ENCODE assay signal across 13 cellular contexts in genomic region chr10:104639595-104640338, GRCh38. TPM values are rescaled to one million over a fixed set of nuclear protein-coding genes. Genes with fewer than 3 reads are reported as not detected.
DNase-seq lines count a peak whose midpoint lies in the region; ATAC-seq and TF ChIP-seq lines count a peak whose summit lies in the region.
"Had no signal": no experiment of that assay in that cellular context is flagged by ENCODE, and none has a peak within 500 bp of the region (broad histone marks: within the 10 kb centered on the region; RNA-seq: fewer than 3 reads in every experiment).

No MANE protein-coding gene starts in this region.

- peaks cover 6% of the 10 kb centered on the region for H3K4me1 Mint-ChIP-seq in activated CD8-positive, alpha-beta memory T cell treated with anti-CD3 and anti-CD28 coated beads, Interleukin-2, amount 10 ng/mL, durations not matched to agents 7 days and 5 days

- H3K4me1 ChIP-seq in MM.1S (ENCODE audit: low read length) (no peaks in the 10 kb centered on the region), gastroesophageal sphincter (peaks cover 0 to 46% (median 3%) of the 10 kb centered on the region in 3 donors), osteoblast (ENCODE audit: insufficient read depth, low read length) (no peaks in the 10 kb centered on the region)

- no peak overlapping the region for H3K4me3 Mint-ChIP-seq in activated CD8-positive, alpha-beta memory T cell treated with anti-CD3 and anti-CD28 coated beads, Interleukin-2, amount 10 ng/mL, durations not matched to agents 7 days and 5 days
- H3K4me3 Mint-ChIP-seq: activated T-helper 1 cell treated with anti-CD3 and anti-CD28 coated beads, Interleukin-12 subunit alpha, Interleukin-12 subunit beta, Interleukin-2, Interleukin-4 antibody, amounts not matched to agents 30 ng/mL and 10 ng/mL and 1 ng/mL, durations not matched to agents 14 hours and 24 hours and 36 hours; CD8-positive, alpha-beta T cell had no signal

- H3K4me3 ChIP-seq in GM12875 (ENCODE audit: low read depth, low read length) (peak overlapping the region; percentile 32), MM.1S (ENCODE audit: low read length) (peak overlapping the region; percentile 40), gastroesophageal sphincter (peak overlapping the region in 1 of 2 donors; percentile 47), osteoblast (ENCODE audit: insufficient read depth, low read length) (no peak overlapping the region)

- TF ChIP-seq CTCF in GM12875 (IDR thresholded peaks at IDR 0.05; ENCODE audit: borderline replicate concordance, insufficient read depth, low read depth, low read length) (no peak), MM.1S (IDR thresholded peaks at IDR 0.05; ENCODE audit: low read length) (no peak), gastroesophageal sphincter (IDR thresholded peaks at IDR 0.05) (no peak), osteoblast (IDR thresholded peaks at IDR 0.05; ENCODE audit: extremely low read depth, low read depth, low read length) (no peak)

- 0% methylated on average over 14 of the region's 40 CpGs; no CpG with 5 or more reads in 1 of the 2 donors for WGBS in gastroesophageal sphincter (ENCODE audit: low coverage in 1 of 2), 2 donors

- H3K36me3 Mint-ChIP-seq in activated CD8-positive, alpha-beta memory T cell treated with anti-CD3 and anti-CD28 coated beads, Interleukin-2, amount 10 ng/mL, durations not matched to agents 7 days and 5 days = peaks cover 2% of the 10 kb centered on the region
- H3K36me3 Mint-ChIP-seq: CD8-positive, alpha-beta T cell had no signal

- H3K27me3 Mint-ChIP-seq in activated CD8-positive, alpha-beta memory T cell treated with anti-CD3 and anti-CD28 coated beads, Interleukin-2, amount 10 ng/mL, durations not matched to agents 7 days and 5 days = peaks cover 69% of the 10 kb centered on the region

- ATAC-seq in gastroesophageal sphincter = peak; percentile 14
- ATAC-seq in activated CD8-positive, alpha-beta memory T cell treated with anti-CD3 and anti-CD28 coated beads, Interleukin-2, amount 10 ng/mL, durations not matched to agents 7 days and 5 days = no peak
- ATAC-seq: CD8-positive, alpha-beta T cell had no signal

- CTCF ChIA-PET in activated CD8-positive, alpha-beta memory T cell treated with anti-CD3 and anti-CD28 coated beads, Interleukin-2, amount 10 ng/mL, durations not matched to agents 7 days and 5 days (lab: Charles Lee) = no interaction called here

- no peak for TF ChIP-seq POLR2A in gastroesophageal sphincter (IDR thresholded peaks at IDR 0.05)

- H3K9ac ChIP-seq in MM.1S (ENCODE audit: low read length) = no peak overlapping the region

- H3K9me3 ChIP-seq in MM.1S (replicated peaks; ENCODE audit: insufficient read depth, low read length) (no peaks in the 10 kb centered on the region), gastroesophageal sphincter (no peaks in the 10 kb centered on the region), osteoblast (ENCODE audit: low read depth, low read length) (no peaks in the 10 kb centered on the region)
- H3K9me3 ChIP-seq: spleen had no signal

- H3F3A ChIP-seq in MM.1S (ENCODE audit: insufficient read depth, low read length) = no peaks in the 10 kb centered on the region

- no peaks in the 10 kb centered on the region for H3K79me2 ChIP-seq in MM.1S (ENCODE audit: low read length)
- H3K79me2 ChIP-seq in osteoblast (ENCODE audit: insufficient read depth, low read length) = no peaks in the 10 kb centered on the region

- no peaks in the 10 kb centered on the region for H3K9me3 Mint-ChIP-seq in activated CD8-positive, alpha-beta memory T cell treated with anti-CD3 and anti-CD28 coated beads, Interleukin-2, amount 10 ng/mL, durations not matched to agents 7 days and 5 days (ENCODE audit: low read depth)
- H3K9me3 Mint-ChIP-seq: activated T-helper 1 cell treated with anti-CD3 and anti-CD28 coated beads, Interleukin-12 subunit alpha, Interleukin-12 subunit beta, Interleukin-2, Interleukin-4 antibody, amounts not matched to agents 30 ng/mL and 10 ng/mL and 1 ng/mL, durations not matched to agents 14 hours and 24 hours and 36 hours; CD8-positive, alpha-beta T cell had no signal

- DNase-seq in MM.1S (no peak), osteoblast (ENCODE audit: insufficient read length, low spot score, missing footprints) (peak; percentile 77), NCI-H1930 (lab: John Stamatoyannopoulos, UW) (no peak), A172 (ENCODE audit: low spot score) (no peak), dedifferentiated amniotic fluid mesenchymal stem cell (ENCODE audit: extremely low spot score) (no peak)
- no peak for DNase-seq in activated CD8-positive, alpha-beta memory T cell treated with anti-CD3 and anti-CD28 coated beads, Interleukin-2, amount 10 ng/mL, durations not matched to agents 7 days and 5 days
- DNase-seq: CD8-positive, alpha-beta T cell; HCEC 1CT; mesenchymal stem cell had no signal

- H3K27me3 ChIP-seq in MM.1S (replicated peaks; ENCODE audit: insufficient read depth, low read length) (peaks cover 16% of the 10 kb centered on the region), gastroesophageal sphincter (peaks cover 90% of the 10 kb centered on the region), osteoblast (ENCODE audit: insufficient read depth, low read length) (peaks cover 29% of the 10 kb centered on the region)

- H3K36me3 ChIP-seq in MM.1S (replicated peaks; ENCODE audit: insufficient read depth, low read length) = no peaks in the 10 kb centered on the region
- no peaks in the 10 kb centered on the region for H3K36me3 ChIP-seq in gastroesophageal sphincter
- no peaks in the 10 kb centered on the region for H3K36me3 ChIP-seq in osteoblast (ENCODE audit: insufficient read depth, low read length)
- H3K36me3 ChIP-seq: spleen had no signal

- H2AFZ ChIP-seq in MM.1S (ENCODE audit: low read length) = peak overlapping the region; percentile 51; the same call in 1 of the 2 replicates
- H2AFZ ChIP-seq in osteoblast (ENCODE audit: low read length) = no peak overlapping the region

- H3K9me2 ChIP-seq in MM.1S (replicated peaks; ENCODE audit: insufficient read depth, low read length) = no peaks in the 10 kb centered on the region

- H3K27ac ChIP-seq in MM.1S (ENCODE audit: low read length) (no peak overlapping the region), gastroesophageal sphincter (no peak overlapping the region), osteoblast (ENCODE audit: low read depth, low read length) (no peak overlapping the region)
- H3K27ac ChIP-seq: spleen had no signal

- H4K20me1 ChIP-seq in MM.1S (ENCODE audit: insufficient read depth, low read length) (no peaks in the 10 kb centered on the region), osteoblast (ENCODE audit: insufficient read depth, low read length) (no peaks in the 10 kb centered on the region)

- no peak for TF ChIP-seq EP300 in gastroesophageal sphincter (IDR thresholded peaks at IDR 0.05)

- no peak overlapping the region for H3K27ac Mint-ChIP-seq in activated CD8-positive, alpha-beta memory T cell treated with anti-CD3 and anti-CD28 coated beads, Interleukin-2, amount 10 ng/mL, durations not matched to agents 7 days and 5 days
- H3K27ac Mint-ChIP-seq: activated T-helper 1 cell treated with anti-CD3 and anti-CD28 coated beads, Interleukin-12 subunit alpha, Interleukin-12 subunit beta, Interleukin-2, Interleukin-4 antibody, amounts not matched to agents 30 ng/mL and 10 ng/mL and 1 ng/mL, durations not matched to agents 14 hours and 24 hours and 36 hours; CD8-positive, alpha-beta T cell had no signal

- H3K4me2 ChIP-seq in MM.1S (ENCODE audit: low read depth, low read length) (peak overlapping the region; percentile 79), osteoblast (ENCODE audit: insufficient read depth, low read length) (no peak overlapping the region)

RNA-seq across cellular contexts. Expression of gene SORCS3, which starts 1.3 kb away (rescaled TPM):
- total RNA-seq in gastroesophageal sphincter = 1 to 10 TPM in 1 of 4 donors, under 1 TPM in 2, not detected in 1; 0.31 to 1.3 (median 0.69) TPM
- not detected in 2 replicates for total RNA-seq in osteoblast
- total RNA-seq in activated CD8-positive, alpha-beta memory T cell treated with anti-CD3 and anti-CD28 coated beads, Interleukin-2, amount 10 ng/mL, durations not matched to agents 7 days and 5 days = not detected
- not detected in 2 replicates for total RNA-seq in A172 (2014; rRNA removed; shearing (Covaris generic))
- total RNA-seq: activated T-helper 1 cell treated with anti-CD3 and anti-CD28 coated beads, Interleukin-12 subunit alpha, Interleukin-12 subunit beta, Interleukin-2, Interleukin-4 antibody, amounts not matched to agents 30 ng/mL and 10 ng/mL and 1 ng/mL, durations not matched to agents 14 hours and 24 hours and 36 hours had no signal
